8 cellular contexts compared by ENCODE assay signal in the genomic region with DNA sequence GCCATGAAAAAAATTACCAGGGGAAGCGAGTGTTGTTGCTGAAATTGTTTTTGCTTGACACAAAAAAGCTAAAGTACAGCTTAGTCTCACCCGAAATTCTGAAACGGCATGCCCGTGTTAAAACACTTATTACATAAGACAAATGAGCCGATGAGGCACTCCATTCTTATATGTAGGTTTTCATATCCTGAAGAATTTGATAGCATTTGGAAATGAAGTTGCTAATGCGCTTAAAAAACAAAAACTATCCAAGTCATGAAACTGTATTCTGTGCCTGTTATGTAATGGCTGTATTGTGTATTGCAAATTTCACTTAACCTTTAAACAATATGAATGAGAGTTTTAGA. TPM values are rescaled to one million over a fixed set of nuclear protein-coding genes. Genes with fewer than 3 reads are reported as not detected.
DNase-seq lines count a peak whose midpoint lies in the region; ATAC-seq and TF ChIP-seq lines count a peak whose summit lies in the region.

No MANE protein-coding gene starts in this region.

- H3K27ac ChIP-seq in layer of hippocampus (ENCODE audit: low read depth, low read length), result peak overlapping the region; percentile 86
- H3K27ac ChIP-seq in thoracic aorta, result peak overlapping the region; percentile 89 to 95

- H3K36me3 Mint-ChIP-seq in activated CD4-positive, alpha-beta T cell treated with anti-CD3 and anti-CD28 coated beads, Interleukin-2, amount 10 ng/mL, durations not matched to agents 24 days and 14 days (ENCODE audit: low read depth), result no peaks in the 10 kb centered on the region
- H3K36me3 Mint-ChIP-seq in activated naive CD8-positive, alpha-beta T cell treated with anti-CD3 and anti-CD28 coated beads, Interleukin-2, amount 50 U/mL, for 24 hours (ENCODE audit: low read depth), result peaks cover 4% of the 10 kb centered on the region

- H3K27me3 Mint-ChIP-seq in activated CD4-positive, alpha-beta T cell treated with anti-CD3 and anti-CD28 coated beads, Interleukin-2, amount 10 ng/mL, durations not matched to agents 24 days and 14 days, result peaks cover 30% of the 10 kb centered on the region
- peaks cover 8% of the 10 kb centered on the region for H3K27me3 Mint-ChIP-seq in activated naive CD8-positive, alpha-beta T cell treated with anti-CD3 and anti-CD28 coated beads, Interleukin-2, amount 50 U/mL, for 24 hours

- no peak for TF ChIP-seq CTCF in thoracic aorta (IDR thresholded peaks at IDR 0.05)

- H3K4me1 ChIP-seq in thoracic aorta (ENCODE audit: control insufficient read depth in 1 of 2, low read depth in 2 of 2), result peaks cover 10 to 26% of the 10 kb centered on the region in 2 donors

- no peak for ATAC-seq in activated naive CD8-positive, alpha-beta T cell treated with anti-CD3 and anti-CD28 coated beads, Interleukin-2, amount 50 U/mL, for 24 hours
- ATAC-seq in thoracic aorta (ENCODE audit: insufficient number of reproducible peaks, low FRiP score, low read depth) (no peak), HG03378 (IDR thresholded peaks at IDR 0.05; ENCODE audit: unreplicated experiment) (no peak)

- H3K27me3 ChIP-seq in layer of hippocampus (ENCODE audit: control insufficient read depth, insufficient read depth, low read length) (no peaks in the 10 kb centered on the region), thoracic aorta (replicated peaks; ENCODE audit: insufficient read depth) (no peaks in the 10 kb centered on the region)

- intact Hi-C loops in activated CD4-positive, alpha-beta T cell treated with anti-CD3 and anti-CD28 coated beads, Interleukin-2, amount 10 ng/mL, durations not matched to agents 24 days and 14 days (cut with micrococcal nuclease), result loop anchor here (1.0 to 10.0 kb wide), 7 partner anchors 14 to 667 kb away; no protein-coding TSS in a partner anchor

- H3K36me3 ChIP-seq in thoracic aorta, result no peaks in the 10 kb centered on the region

- peak overlapping the region; percentile 95 for H3K4me3 Mint-ChIP-seq in activated CD4-positive, alpha-beta T cell treated with anti-CD3 and anti-CD28 coated beads, Interleukin-2, amount 10 ng/mL, durations not matched to agents 24 days and 14 days
- H3K4me3 Mint-ChIP-seq in activated naive CD8-positive, alpha-beta T cell treated with anti-CD3 and anti-CD28 coated beads, Interleukin-2, amount 50 U/mL, for 24 hours, result peak overlapping the region; percentile 88

- H3K9me3 ChIP-seq in thoracic aorta, result no peaks in the 10 kb centered on the region

- H3K4me3 ChIP-seq in thoracic aorta, result peak overlapping the region; percentile 94

- peaks cover 35% of the 10 kb centered on the region for H3K4me1 Mint-ChIP-seq in activated CD4-positive, alpha-beta T cell treated with anti-CD3 and anti-CD28 coated beads, Interleukin-2, amount 10 ng/mL, durations not matched to agents 24 days and 14 days
- peaks cover 29% of the 10 kb centered on the region for H3K4me1 Mint-ChIP-seq in activated naive CD8-positive, alpha-beta T cell treated with anti-CD3 and anti-CD28 coated beads, Interleukin-2, amount 50 U/mL, for 24 hours

- peak overlapping the region; percentile 95 for H3K27ac Mint-ChIP-seq in activated CD4-positive, alpha-beta T cell treated with anti-CD3 and anti-CD28 coated beads, Interleukin-2, amount 10 ng/mL, durations not matched to agents 24 days and 14 days
- H3K27ac Mint-ChIP-seq in activated naive CD8-positive, alpha-beta T cell treated with anti-CD3 and anti-CD28 coated beads, Interleukin-2, amount 50 U/mL, for 24 hours, result peak overlapping the region; percentile 93

- no peaks in the 10 kb centered on the region for H3K9me3 Mint-ChIP-seq in activated CD4-positive, alpha-beta T cell treated with anti-CD3 and anti-CD28 coated beads, Interleukin-2, amount 10 ng/mL, durations not matched to agents 24 days and 14 days
- H3K9me3 Mint-ChIP-seq in activated naive CD8-positive, alpha-beta T cell treated with anti-CD3 and anti-CD28 coated beads, Interleukin-2, amount 50 U/mL, for 24 hours, result no peaks in the 10 kb centered on the region

- no peak for DNase-seq in activated CD4-positive, alpha-beta T cell treated with anti-CD3 and anti-CD28 coated beads, Interleukin-2, amount 10 ng/mL, durations not matched to agents 24 days and 14 days
- no peak for DNase-seq in activated CD4-positive, alpha-beta T cell treated with anti-CD3 and anti-CD28 coated beads for 4 hours
- no peak for DNase-seq in activated naive CD8-positive, alpha-beta T cell treated with anti-CD3 and anti-CD28 coated beads, Interleukin-2, amount 50 U/mL, for 24 hours
- no peak for DNase-seq in thoracic aorta (ENCODE audit: low spot score)
- no peak for DNase-seq in activated gamma-delta T cell treated with Interleukin-2 at 50 U/mL for 16 hours
- no peak for DNase-seq in ureter (ENCODE audit: low spot score)

RNA-seq across cellular contexts. Expression of gene NRIP1, which starts 1.4 kb away (rescaled TPM):
- total RNA-seq in activated CD4-positive, alpha-beta T cell treated with anti-CD3 and anti-CD28 coated beads, Interleukin-2, amount 10 ng/mL, durations not matched to agents 24 days and 14 days, result 10.1 and 10.2 TPM in 2 replicates
- total RNA-seq in thoracic aorta (10 to 100 TPM; 11.9 to 30.9 TPM), ureter (45.5 TPM)
